In genomic region chr1:6423321-6423999, GRCh38 we compare ENCODE assay signal across 9 cellular contexts. TPM values are rescaled to one million over a fixed set of nuclear protein-coding genes. Genes with fewer than 3 reads are reported as not detected.
DNase-seq lines count a peak whose midpoint lies in the region; ATAC-seq and TF ChIP-seq lines count a peak whose summit lies in the region.
"Had no signal": no experiment of that assay in that cellular context is flagged by ENCODE, and none has a peak within 500 bp of the region (broad histone marks: within the 10 kb centered on the region; RNA-seq: fewer than 3 reads in every experiment).

No MANE protein-coding gene starts in this region.

- intact Hi-C loops in mammary epithelial cell (cut with micrococcal nuclease): loop anchor here (1.0 kb wide), 1 partner anchor 15 kb away; no protein-coding TSS in a partner anchor

- H3K27me3 Mint-ChIP-seq in memory B cell: peaks cover 16% of the 10 kb centered on the region

- H3K9me3 ChIP-seq in WERI-Rb-1 (ENCODE audit: severe bottlenecking) (no peaks in the 10 kb centered on the region), mammary epithelial cell (replicated peaks; ENCODE audit: insufficient read depth, low read length) (no peaks in the 10 kb centered on the region)

- peak overlapping the region; percentile 87 for H2AFZ ChIP-seq in mammary epithelial cell (ENCODE audit: low read depth, low read length)

- H3K36me3 Mint-ChIP-seq in memory B cell: no peaks in the 10 kb centered on the region
- H3K36me3 Mint-ChIP-seq in stimulated activated effector memory CD8-positive, alpha-beta T cell treated with anti-CD3 and anti-CD28 coated beads, Interleukin-12 subunit alpha, Interleukin-12 subunit beta, amount 100 ng/mL, for 72 hours: no peaks in the 10 kb centered on the region

- peak overlapping the region; percentile 36 for H3K27ac ChIP-seq in WERI-Rb-1
- H3K27ac ChIP-seq in mammary epithelial cell (ENCODE audit: insufficient read depth, low read depth, low read length): peak overlapping the region; percentile 46

- peaks cover 75% of the 10 kb centered on the region for H3K4me1 ChIP-seq in mammary epithelial cell (ENCODE audit: insufficient read depth, low read length)

- H3K36me3 ChIP-seq in WERI-Rb-1: no peaks in the 10 kb centered on the region
- no peaks in the 10 kb centered on the region for H3K36me3 ChIP-seq in mammary epithelial cell (ENCODE audit: insufficient read depth, low read length)

- H3K4me3 Mint-ChIP-seq in memory B cell: peak overlapping the region; percentile 63
- peak overlapping the region; percentile 70 for H3K4me3 Mint-ChIP-seq in stimulated activated effector memory CD8-positive, alpha-beta T cell treated with anti-CD3 and anti-CD28 coated beads, Interleukin-12 subunit alpha, Interleukin-12 subunit beta, amount 100 ng/mL, for 72 hours

- peak; percentile 75 to 84 for DNase-seq in NCI-H2081 (lab: John Stamatoyannopoulos, UW)
- DNase-seq in NCI-H2081 treated with DMSO at 0.1 percent for 48 hours (lab: John Stamatoyannopoulos, UW): no peak
- peak; percentile 22 for DNase-seq in NCI-H1417 treated with DMSO at 0.1 percent for 48 hours (lab: John Stamatoyannopoulos, UW)
- DNase-seq in WERI-Rb-1: peak; percentile 77
- peak; percentile 91 for DNase-seq in mammary epithelial cell
- DNase-seq in memory B cell (ENCODE audit: low spot score in 2 of 2): peak; percentile 63 to 67
- peak; percentile 55 to 83 for DNase-seq in stimulated activated effector memory CD8-positive, alpha-beta T cell treated with anti-CD3 and anti-CD28 coated beads, Interleukin-12 subunit alpha, Interleukin-12 subunit beta, amount 100 ng/mL, for 72 hours (ENCODE audit: low spot score in 2 of 2)
- no peak for DNase-seq in GDM1 (lab: John Stamatoyannopoulos, UW)

- 0% methylated on average over 13 of the region's 24 CpGs for WGBS in mammary epithelial cell (ENCODE audit: low coverage, missing lambda C conversion rate)

- H3K27me3 ChIP-seq in WERI-Rb-1 (ENCODE audit: insufficient read depth, low read depth, severe bottlenecking) (no peaks in the 10 kb centered on the region), mammary epithelial cell (ENCODE audit: insufficient read depth, low read length) (no peaks in the 10 kb centered on the region)

- peaks cover 7% of the 10 kb centered on the region for H3K4me1 Mint-ChIP-seq in memory B cell
- H3K4me1 Mint-ChIP-seq in stimulated activated effector memory CD8-positive, alpha-beta T cell treated with anti-CD3 and anti-CD28 coated beads, Interleukin-12 subunit alpha, Interleukin-12 subunit beta, amount 100 ng/mL, for 72 hours: peaks cover 19% of the 10 kb centered on the region

- H3K79me2 ChIP-seq in mammary epithelial cell (ENCODE audit: insufficient read depth, low read length): peaks cover 11% of the 10 kb centered on the region

- H3K27ac Mint-ChIP-seq in memory B cell: no peak overlapping the region
- H3K27ac Mint-ChIP-seq in stimulated activated effector memory CD8-positive, alpha-beta T cell treated with anti-CD3 and anti-CD28 coated beads, Interleukin-12 subunit alpha, Interleukin-12 subunit beta, amount 100 ng/mL, for 72 hours: no peak overlapping the region

- no peaks in the 10 kb centered on the region for H4K20me1 ChIP-seq in mammary epithelial cell (ENCODE audit: insufficient read depth, low read length)

- no TSS peak for BruUV-seq in mammary epithelial cell (replicated peaks; lab: Mats Ljungman, UMichigan)

- ATAC-seq in memory B cell (ENCODE audit: low read depth): peak; percentile 80
- ATAC-seq in stimulated activated effector memory CD8-positive, alpha-beta T cell treated with anti-CD3 and anti-CD28 coated beads, Interleukin-12 subunit alpha, Interleukin-12 subunit beta, amount 100 ng/mL, for 72 hours: peak; percentile 75

- CTCF ChIA-PET in mammary epithelial cell (lab: Charles Lee; ENCODE audit: low non-redundant PET): interaction anchor here (0.5 to 1.7 kb wide), 8 partner anchors 9 to 219 kb away, joined by 3 to 12 read pairs (median 4); no protein-coding TSS in a partner anchor

- H3K9me3 Mint-ChIP-seq in memory B cell: no peaks in the 10 kb centered on the region
- H3K9me3 Mint-ChIP-seq in stimulated activated effector memory CD8-positive, alpha-beta T cell treated with anti-CD3 and anti-CD28 coated beads, Interleukin-12 subunit alpha, Interleukin-12 subunit beta, amount 100 ng/mL, for 72 hours: no peaks in the 10 kb centered on the region

- no peak overlapping the region for H3K4me3 ChIP-seq in WERI-Rb-1 (ENCODE audit: low read depth, low read length)
- no peak overlapping the region for H3K4me3 ChIP-seq in mammary epithelial cell (replicated peaks in 1 of 3; ENCODE audit: insufficient read depth in 1 of 3, low read depth in 2 of 3, low read length in 3 of 3)

- TF ChIP-seq CTCF in WERI-Rb-1 (IDR thresholded peaks at IDR 0.05; ENCODE audit: low read depth, low read length) (peak; percentile 92), mammary epithelial cell (conservative IDR thresholded peaks at IDR 0.05 in 1 of 2, IDR thresholded peaks at IDR 0.05 in 1 of 2; ENCODE audit: extremely low read depth in 1 of 2, insufficient read depth in 1 of 2, low read depth in 1 of 2, low read length in 2 of 2) (peak; percentile 96 to 97)

- dilution Hi-C loops in mammary epithelial cell (cut with HindIII; ENCODE audit: low sequenced_read_pairs): no loop called here

- in situ Hi-C loops in mammary epithelial cell (cut with MboI; ENCODE audit: low sequenced_read_pairs in 2 of 2): loop anchor here in 1 of 2 donors (25.0 kb wide), 1 partner anchor 161 kb away; the partner anchor contains the start of gene GPR153

- peak overlapping the region; percentile 50 for H3K4me2 ChIP-seq in mammary epithelial cell (ENCODE audit: insufficient read depth, low read depth, low read length)

- H3K9ac ChIP-seq in mammary epithelial cell (ENCODE audit: insufficient read depth, low read length): peak overlapping the region; percentile 24

RNA-seq across cellular contexts. Expression of gene ESPN, which starts 1.1 kb away (rescaled TPM):
- 1 to 10 TPM; 2.4 to 2.5 TPM for total RNA-seq in mammary epithelial cell
- polyA plus RNA-seq in mammary epithelial cell: 0.27 TPM
- polyA minus RNA-seq in mammary epithelial cell: not detected
- total RNA-seq: frontal cortex had no signal

RNA-seq across cellular contexts. Expression of gene HES2, which starts 3.7 kb away (rescaled TPM):
- 10 to 100 TPM; 54.3 to 70.8 TPM for total RNA-seq in mammary epithelial cell
- 29.0 TPM for polyA plus RNA-seq in mammary epithelial cell
- 21.4 TPM for polyA minus RNA-seq in mammary epithelial cell
- total RNA-seq: frontal cortex had no signal

RNA-seq across cellular contexts. Expression of gene ACOT7, which starts 29.9 kb away (rescaled TPM):
- 100 to 1,000 TPM in 1 of 2 donors, 10 to 100 TPM in 1; 67.2 to 193 TPM for total RNA-seq in mammary epithelial cell
- polyA plus RNA-seq in mammary epithelial cell: 365 TPM
- 208 TPM for polyA minus RNA-seq in mammary epithelial cell

RNA-seq across cellular contexts. Expression of gene TNFRSF25, which starts 42.5 kb away (rescaled TPM):
- total RNA-seq in mammary epithelial cell: 10 to 100 TPM in 1 of 2 donors, 1 to 10 TPM in 1; 6.7 to 60.9 TPM
- polyA plus RNA-seq in mammary epithelial cell: 21.0 TPM
- 5.8 TPM for polyA minus RNA-seq in mammary epithelial cell

Comparison
In these comparisons a context has a peak if more than half of its experiments do, and no peak if none do; other contexts are left out.
1. DNase-seq: peak in NCI-H2081 (2 of 2), NCI-H1417 treated with DMSO at 0.1 percent for 48 hours (single experiment), WERI-Rb-1 (single experiment), mammary epithelial cell (single experiment), memory B cell (2 of 2) and stimulated activated effector memory CD8-positive, alpha-beta T cell treated with anti-CD3 and anti-CD28 coated beads, Interleukin-12 subunit alpha, Interleukin-12 subunit beta, amount 100 ng/mL, for 72 hours (2 of 2); none in NCI-H2081 treated with DMSO at 0.1 percent for 48 hours (single experiment) and GDM1 (single experiment).